Comparison of ENCODE assay signal across 14 cellular contexts in the genomic region with DNA sequence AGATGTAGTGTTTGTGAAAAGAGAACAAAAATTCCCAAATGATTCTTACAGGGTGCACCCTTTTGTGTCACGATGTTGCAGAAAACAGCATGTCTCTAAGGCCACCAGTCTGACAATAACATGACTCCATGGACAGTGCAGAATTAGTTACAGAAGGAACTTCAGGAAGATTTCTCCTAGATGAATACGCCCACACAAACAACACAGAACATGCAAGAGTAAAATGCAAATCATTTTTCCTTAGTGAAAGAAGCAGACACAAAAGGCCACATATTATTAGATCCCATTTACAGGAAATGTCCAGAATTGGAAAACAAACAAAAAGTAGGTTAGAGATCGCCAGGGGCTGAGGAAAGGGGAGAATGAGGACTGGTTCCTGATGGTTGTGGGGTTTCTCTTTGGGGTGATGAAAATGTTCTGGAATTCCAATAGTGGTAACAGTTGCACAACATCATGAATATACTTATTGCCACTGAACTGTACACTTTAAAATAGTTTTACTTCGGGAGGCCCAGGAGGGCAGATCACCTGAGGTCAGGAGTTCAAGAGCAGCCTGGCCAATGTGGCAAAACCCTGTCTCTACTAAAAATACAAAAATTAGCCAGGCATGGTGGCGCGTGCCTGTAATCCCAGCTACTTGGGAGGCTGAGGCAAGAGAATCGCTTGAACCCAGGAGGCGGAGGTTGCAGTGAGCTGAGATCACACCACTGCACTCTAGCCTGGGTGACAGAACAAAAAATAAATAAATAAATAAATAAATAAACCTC. TPM values are rescaled to one million over a fixed set of nuclear protein-coding genes. Genes with fewer than 3 reads are reported as not detected.
A peak's percentile ranks its signal among the peaks of the same experiment; 100 is the strongest.
DNase-seq lines count a peak whose midpoint lies in the region; ATAC-seq, FAIRE-seq and TF ChIP-seq lines count a peak whose summit lies in the region.
"Had no signal": no experiment of that assay in that cellular context is flagged by ENCODE, and none has a peak within 500 bp of the region (broad histone marks: within the 10 kb centered on the region; RNA-seq: fewer than 3 reads in every experiment).

No MANE protein-coding gene starts in this region.

- no peak for ATAC-seq in activated naive CD4-positive, alpha-beta T cell treated with anti-CD3 and anti-CD28 coated beads, Interleukin-2, amount 50 U/mL, for 72 hours
- ATAC-seq in pancreas (no peak), HG02571 (IDR thresholded peaks at IDR 0.05; ENCODE audit: unreplicated experiment) (no peak)
- ATAC-seq: lower lobe of right lung had no signal

- H3K27me3 Mint-ChIP-seq in immature natural killer cell (ENCODE audit: low read depth in 3 of 3) = peaks cover 12 to 34% (median 29%) of the 10 kb centered on the region in 3 donors

- H3K4me1 Mint-ChIP-seq in immature natural killer cell = peaks cover 82 to 94% of the 10 kb centered on the region in 2 donors

- intact Hi-C loops in pancreas (cut with DNase I) = no loop called here

- H3K9me3 Mint-ChIP-seq in activated naive CD4-positive, alpha-beta T cell treated with anti-CD3 and anti-CD28 coated beads, Interleukin-2, amount 50 U/mL, for 72 hours = no peaks in the 10 kb centered on the region
- H3K9me3 Mint-ChIP-seq in immature natural killer cell = no peaks in the 10 kb centered on the region

- peaks cover 80% of the 10 kb centered on the region for H3K79me2 ChIP-seq in ACC112 (ENCODE audit: control insufficient read depth, insufficient read depth, low read length, unreplicated experiment)

- 83 to 90% methylated on average over 8 of the region's 8 CpGs for WGBS in pancreas, 2 donors

- peak overlapping the region; percentile 32 to 71 (median 42) for H3K4me3 Mint-ChIP-seq in immature natural killer cell

- TF ChIP-seq CTCF in pancreas (IDR thresholded peaks at IDR 0.05) = no peak

- H3K27ac Mint-ChIP-seq in activated naive CD4-positive, alpha-beta T cell treated with anti-CD3 and anti-CD28 coated beads, Interleukin-2, amount 50 U/mL, for 72 hours = peak overlapping the region; percentile 34 to 77
- peak overlapping the region; percentile 47 to 89 (median 83) for H3K27ac Mint-ChIP-seq in immature natural killer cell

- H3K4me1 ChIP-seq in ACC112 (ENCODE audit: control insufficient read depth, insufficient read depth, low read length, unreplicated experiment) (peaks cover 30% of the 10 kb centered on the region), pancreas (no peaks in the 10 kb centered on the region)

- peaks cover 21% of the 10 kb centered on the region for H3K36me3 ChIP-seq in ACC112 (ENCODE audit: insufficient read depth, low read length)
- H3K36me3 ChIP-seq in pancreas = no peaks in the 10 kb centered on the region

- no peaks in the 10 kb centered on the region for H3K9me3 ChIP-seq in pancreas
- H3K9me3 ChIP-seq: lower lobe of right lung had no signal

- H3K4me3 ChIP-seq in ACC112 (ENCODE audit: low read depth, low read length) (peak overlapping the region; percentile 9; the same call in 1 of the 2 replicates), pancreas (no peak overlapping the region)
- H3K4me3 ChIP-seq: lower lobe of right lung had no signal

- no peak overlapping the region for H2AFZ ChIP-seq in ACC112 (ENCODE audit: low read length, unreplicated experiment)

- no peak for FAIRE-seq in pancreas (lab: Jason Lieb, UNC)
- FAIRE-seq: endothelial cell of umbilical vein had no signal

- no peaks in the 10 kb centered on the region for H3K27me3 ChIP-seq in ACC112 (ENCODE audit: insufficient read depth, low read length)
- H3K27me3 ChIP-seq in pancreas = no peaks in the 10 kb centered on the region

- peaks cover 20 to 56% of the 10 kb centered on the region in 2 donors for H3K36me3 Mint-ChIP-seq in activated naive CD4-positive, alpha-beta T cell treated with anti-CD3 and anti-CD28 coated beads, Interleukin-2, amount 50 U/mL, for 72 hours
- peaks cover 4 to 20% (median 8%) of the 10 kb centered on the region in 3 donors for H3K36me3 Mint-ChIP-seq in immature natural killer cell

- DNase-seq in COLO829 (ENCODE audit: low spot score) = peak; percentile 66
- no peak for DNase-seq in activated naive CD4-positive, alpha-beta T cell treated with anti-CD3 and anti-CD28 coated beads, Interleukin-2, amount 50 U/mL, for 72 hours (ENCODE audit: low spot score in 2 of 2)
- DNase-seq in immature natural killer cell = no peak
- DNase-seq in pancreas = no peak
- no peak for DNase-seq in NCI-H510A treated with DMSO at 0.1 percent for 48 hours (lab: John Stamatoyannopoulos, UW)
- no peak for DNase-seq in cerebellar nuclear complex (lab: John Stamatoyannopoulos, UW)
- DNase-seq: activated CD4-positive, alpha-beta T cell treated with anti-CD3 and anti-CD28 coated beads for 1 hour; aorta; GF-D8; lower lobe of right lung; NCI-H1930 had no signal

- H3K27ac ChIP-seq in ACC112 (ENCODE audit: low read depth, low read length) = peak overlapping the region; percentile 18
- H3K27ac ChIP-seq in pancreas = no peak overlapping the region
- H3K27ac ChIP-seq: lower lobe of right lung had no signal

RNA-seq across cellular contexts. Expression of gene ZC3HAV1, which starts 10.2 kb away (rescaled TPM):
- total RNA-seq in activated naive CD4-positive, alpha-beta T cell treated with anti-CD3 and anti-CD28 coated beads, Interleukin-2, amount 50 U/mL, for 72 hours = 100 to 1,000 TPM in 1 of 2 donors, 10 to 100 TPM in 1; 97.8 to 167 TPM
- polyA plus RNA-seq in immature natural killer cell (100 to 1,000 TPM in 1 of 3 donors, 10 to 100 TPM in 2; 69.4 to 121 (median 74.5) TPM), pancreas (1 to 10 TPM; 3.6 to 5.5 TPM)
- total RNA-seq in pancreas = 10 to 100 TPM in 4 of 6 donors, 1 to 10 TPM in 2; 7.4 to 18.5 (median 11.3) TPM

Comparison
In these comparisons a context has a peak if more than half of its experiments do, and no peak if none do; other contexts are left out.
1. RNA of gene ZC3HAV1, which starts 10.2 kb away (total RNA-seq): 97.8 to 167 TPM in activated naive CD4-positive, alpha-beta T cell treated with anti-CD3 and anti-CD28 coated beads, Interleukin-2, amount 50 U/mL, for 72 hours; 7.4 to 18.5 TPM in pancreas; every median in the first group is over 4 times any median in the second.